ENCODE assay signal across 8 cellular contexts in genomic region chr5:172902497-172903472, GRCh38. TPM values are rescaled to one million over a fixed set of nuclear protein-coding genes. Genes with fewer than 3 reads are reported as not detected.
DNase-seq lines count a peak whose midpoint lies in the region; ATAC-seq, FAIRE-seq and TF ChIP-seq lines count a peak whose summit lies in the region.

No MANE protein-coding gene starts in this region.

- no peak overlapping the region for H3K4me3 ChIP-seq in HFF-Myc (replicated peaks; ENCODE audit: low read depth, low read length)
- no peak overlapping the region for H3K4me3 ChIP-seq in GM12878
- no peak overlapping the region for H3K4me3 ChIP-seq in smooth muscle cell

- no peak for DNase-seq in HFF-Myc (ENCODE audit: extremely low read depth, low read depth)
- no peak for DNase-seq in GM12878 (ENCODE audit: low read depth, low spot score)
- DNase-seq in iris pigment epithelial cell (ENCODE audit: low read depth), result peak; percentile 99
- peak; percentile 14 for DNase-seq in smooth muscle cell (lab: John Stamatoyannopoulos, UW; ENCODE audit: unreplicated experiment)
- no peak for DNase-seq in NCI-H187 treated with DMSO at 0.1 percent for 48 hours (lab: John Stamatoyannopoulos, UW)

- TF ChIP-seq CTCF in 22Rv1 (IDR thresholded peaks at IDR 0.05) (peak; percentile 47), HFF-Myc (IDR thresholded peaks at IDR 0.05; ENCODE audit: low read depth, low read length, missing control alignments) (peak; percentile 46), GM12878 (IDR thresholded peaks at IDR 0.05 in 2 of 3, conservative IDR thresholded peaks at IDR 0.05 in 1 of 3; ENCODE audit: control insufficient read depth in 2 of 3, extremely low read depth in 1 of 3, insufficient read depth in 1 of 3, low read depth in 3 of 3, low read length in 3 of 3) (peak; percentile 10 to 48 (median 37); a peak in 3 of 6 replicates), smooth muscle cell (IDR thresholded peaks at IDR 0.05; ENCODE audit: borderline replicate concordance, insufficient read depth, poor library complexity, severe bottlenecking) (peak; percentile 51)

- H3K4me1 ChIP-seq in GM12878 (ENCODE audit: control insufficient read depth, insufficient read depth, low read length) (peaks cover 18% of the 10 kb centered on the region), smooth muscle cell (ENCODE audit: low read depth) (peaks cover 53% of the 10 kb centered on the region)

- WGBS in GM12878 (ENCODE audit: insufficient coverage, insufficient replicate concordance, low lambda C conversion rate, missing lambda C conversion rate), result 93% methylated on average over 25 of the region's 25 CpGs
- 32% methylated on average over 25 of the region's 25 CpGs for WGBS in smooth muscle cell (ENCODE audit: low lambda C conversion rate)

- TF ChIP-seq POLR2A in GM12878 (IDR thresholded peaks at IDR 0.05; ENCODE audit: low read depth, low read length), result no peak

- TF ChIP-seq EP300 in GM12878 (IDR thresholded peaks at IDR 0.05; ENCODE audit: borderline replicate concordance in 1 of 2, control insufficient read depth in 1 of 2, low read depth in 2 of 2, low read length in 2 of 2), result no peak

- RAD21 ChIA-PET in GM12878 (lab: Charles Lee; ENCODE audit: unreplicated experiment), result no interaction called here

- H4K20me1 ChIP-seq in GM12878 (ENCODE audit: control insufficient read depth, insufficient read depth), result no peaks in the 10 kb centered on the region
- no peaks in the 10 kb centered on the region for H4K20me1 ChIP-seq in smooth muscle cell (ENCODE audit: low read depth)

- TF ChIP-seq RAD21 in GM12878 (IDR thresholded peaks at IDR 0.05; ENCODE audit: insufficient read depth, low read depth, low read length), result peak; percentile 20; the same call in 1 of the 2 replicates

- intact Hi-C loops in GM12878 (cut with micrococcal nuclease; ENCODE audit: unreplicated experiment), result no loop called here

- in situ Hi-C loops in GM12878 (cut with MboI), result no loop called here

- FAIRE-seq in GM12878 (lab: Jason Lieb, UNC), result no peak

- no peak overlapping the region for H3K9ac ChIP-seq in GM12878 (ENCODE audit: control insufficient read depth, insufficient read depth, low read length)
- peak overlapping the region; percentile 89 for H3K9ac ChIP-seq in smooth muscle cell (ENCODE audit: low read depth)

- CTCF ChIA-PET in GM12878 (lab: Yijun Ruan, JAX), result interaction anchor here (1.6 kb wide), 1 partner anchor 30 kb away, joined by 6 read pairs; no protein-coding TSS in a partner anchor

- POLR2A ChIA-PET in GM12878 (lab: Charles Lee), result no interaction called here

- H3K27ac ChIP-seq in 22Rv1 (peak overlapping the region; percentile 94), GM12878 (ENCODE audit: control insufficient read depth, insufficient read depth) (no peak overlapping the region), smooth muscle cell (ENCODE audit: low read depth) (peak overlapping the region; percentile 98)

- no peaks in the 10 kb centered on the region for H3K27me3 ChIP-seq in GM12878 (replicated peaks in 1 of 2; ENCODE audit: control insufficient read depth in 2 of 2, insufficient read depth in 2 of 2, low read length in 1 of 2)
- H3K27me3 ChIP-seq in smooth muscle cell (ENCODE audit: low read depth), result no peaks in the 10 kb centered on the region

- H3K36me3 ChIP-seq in GM12878 (ENCODE audit: control insufficient read depth in 2 of 2, insufficient read depth in 2 of 2, low read length in 1 of 2) (peaks cover 8 to 16% of the 10 kb centered on the region in 2 experiments; a peak in 3 of 4 replicates), smooth muscle cell (ENCODE audit: low read depth) (no peaks in the 10 kb centered on the region)

- no TSS peak for BruUV-seq in GM12878 (replicated peaks; lab: Mats Ljungman, UMichigan)

- no peak overlapping the region for H3K4me2 ChIP-seq in GM12878 (ENCODE audit: control insufficient read depth, insufficient read depth)
- H3K4me2 ChIP-seq in smooth muscle cell, result peak overlapping the region; percentile 67

- SMC1A ChIA-PET in GM12878 (lab: Charles Lee; ENCODE audit: uncharacterized antibody, unreplicated experiment), result interaction anchor here (0.6 kb wide), 1 partner anchor 18 kb away, joined by 3 read pairs; no protein-coding TSS in a partner anchor

- H3F3A ChIP-seq in smooth muscle cell (ENCODE audit: low read depth), result peaks cover 37% of the 10 kb centered on the region

- no peak for ATAC-seq in GM12878
- ATAC-seq in GM19324 (IDR thresholded peaks at IDR 0.05; ENCODE audit: low FRiP score, unreplicated experiment), result no peak
- no peak for ATAC-seq in GM19397 (IDR thresholded peaks at IDR 0.05; ENCODE audit: unreplicated experiment)

- H3K79me2 ChIP-seq in GM12878 (ENCODE audit: control insufficient read depth, insufficient read depth, low read length) (no peaks in the 10 kb centered on the region), smooth muscle cell (ENCODE audit: low read depth) (no peaks in the 10 kb centered on the region)

- H3K9me3 ChIP-seq in GM12878 (replicated peaks; ENCODE audit: control insufficient read depth, insufficient read depth, low read length), result no peaks in the 10 kb centered on the region
- H3K9me3 ChIP-seq in smooth muscle cell (replicated peaks; ENCODE audit: low read depth), result no peaks in the 10 kb centered on the region

- H2AFZ ChIP-seq in GM12878 (ENCODE audit: control insufficient read depth, low read depth, low read length), result no peak overlapping the region
- H2AFZ ChIP-seq in smooth muscle cell (ENCODE audit: low read depth), result no peak overlapping the region

TF ChIP-seq in GM12878, 131 proteins besides CTCF, POLR2A, EP300 and RAD21:
- TF ChIP-seq BHLHE40 (IDR thresholded peaks at IDR 0.05; ENCODE audit: borderline replicate concordance in 1 of 2, low read depth in 2 of 2, low read length in 1 of 2) (no peak), SMC3 (IDR thresholded peaks at IDR 0.05; ENCODE audit: borderline replicate concordance, low read length) (peak; percentile 40; the same call in 1 of the 2 replicates), EGR1 (IDR thresholded peaks at IDR 0.05; ENCODE audit: borderline replicate concordance in 1 of 2, low read depth in 2 of 2, low read length in 2 of 2) (0 out of 3 replicates have a peak, but pooled peaks of 1 of the 2 experiments have one; percentile 23)

RNA-seq across cellular contexts. Expression of gene RPL26L1, which starts 56.4 kb away (rescaled TPM):
- 3.8 and 5.7 TPM in 2 replicates for total RNA-seq in GM12878 (2013; cell fraction: nucleolus; rRNA removed)
- total RNA-seq in GM12878 (2014; rRNA removed) (61.5 and 64.4 TPM in 2 replicates), GM12878 (2014; rRNA removed; fragmentation: Illumina TruSeq; extraction: Trizol) (89.2 and 92.8 TPM in 2 replicates), GM12878 (2021) (61.1 and 67.2 TPM in 2 replicates), smooth muscle cell (75.5 and 83.2 TPM in 2 replicates)
- 96.8 TPM for polyA plus RNA-seq in GM12878 (2011; ENCODE audit: low read depth)
- polyA plus RNA-seq in GM12878 (2011; rRNA removed) (121 and 139 TPM in 2 replicates), GM12878 (2014; fragmentation: Illumina TruSeq; extraction: Trizol) (76.4 and 93.7 TPM in 2 replicates), GM12878 (2014; fragmentation: Nextera tagmentation; extraction: Ambion mirVana) (100 to 1,000 TPM; 326 to 331 TPM), GM12878 (2014; rRNA removed) (83.3 and 97.2 TPM in 2 replicates), GM12878 (2016; fragmentation: Nextera tagmentation; extraction: Ambion mirVana) (100 to 1,000 TPM; 183 TPM), smooth muscle cell (83.0 and 99.6 TPM in 2 replicates)
- 83.6 and 127 TPM in 2 replicates for polyA plus RNA-seq in GM12878 (2011; cell fraction: cytosol; rRNA removed)
- polyA plus RNA-seq in GM12878 (2011; cell fraction: nucleus; rRNA removed), result 62.9 and 70.5 TPM in 2 replicates
- 56.1 and 57.3 TPM in 2 replicates for polyA plus RNA-seq in GM12878 (2012)
- polyA minus RNA-seq in GM12878 (2011; rRNA and poly(A)+ RNA removed), result 40.9 and 57.4 TPM in 2 replicates
- 11.9 and 21.1 TPM in 2 replicates for polyA minus RNA-seq in GM12878 (2011; cell fraction: cytosol; rRNA and poly(A)+ RNA removed)
- 7.1 and 13.2 TPM in 2 replicates for polyA minus RNA-seq in GM12878 (2011; cell fraction: nucleus; rRNA and poly(A)+ RNA removed)

Comparison
In these comparisons a context has a peak if more than half of its experiments do, and no peak if none do; other contexts are left out.
1. DNase-seq: peak in iris pigment epithelial cell (single experiment) and smooth muscle cell (single experiment); none in HFF-Myc (single experiment), GM12878 (single experiment) and NCI-H187 treated with DMSO at 0.1 percent for 48 hours (single experiment).
2. Peak in every context shown above with its lines, with median percentiles within 50 percentile points of each other: CTCF ChIP-seq.